In the genomic region with DNA sequence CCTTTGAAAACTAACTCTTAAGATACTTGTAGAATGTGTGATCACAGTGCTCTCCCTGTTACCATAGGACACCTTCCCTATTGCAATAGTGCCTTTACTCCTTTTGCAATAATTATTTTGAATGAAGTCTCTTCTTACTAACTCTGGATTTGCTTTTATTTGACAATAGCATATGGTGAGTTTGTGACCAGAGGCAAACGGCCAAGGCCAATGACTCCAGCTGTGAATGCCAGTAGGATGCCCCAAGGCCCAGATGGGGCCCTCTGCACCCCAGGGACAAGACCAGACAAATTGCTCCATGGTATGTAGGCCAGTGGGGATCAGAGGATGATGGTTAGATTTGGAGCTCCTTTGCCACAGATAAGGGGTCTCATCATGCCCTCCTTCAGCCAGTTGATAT, we compare ENCODE assay signal across 24 cellular contexts.
"Had no signal": no experiment of that assay in that cellular context is flagged by ENCODE, and none has a peak within 500 bp of the region (broad histone marks: within the 10 kb centered on the region; RNA-seq: fewer than 3 reads in every experiment).

No MANE protein-coding gene starts in this region.

- H3K79me2 ChIP-seq: parathyroid adenoma had no signal

- H3K27ac ChIP-seq: left ventricle myocardium inferior, parathyroid adenoma, psoas muscle, sigmoid colon, suprapubic skin, tibial nerve, VCaP had no signal

- H3K4me1 ChIP-seq: left ventricle myocardium inferior, parathyroid adenoma, psoas muscle, sigmoid colon, suprapubic skin, tibial nerve had no signal

- H3K36me3 Mint-ChIP-seq: activated naive CD4-positive, alpha-beta T cell treated with anti-CD3 and anti-CD28 coated beads, Interleukin-2, amount 10 ng/mL, durations not matched to agents 7 days and 5 days; activated naive CD8-positive, alpha-beta T cell treated with anti-CD3 and anti-CD28 coated beads, Interleukin-2, amount 10 ng/mL, durations not matched to agents 7 days and 5 days; naive B cell; stimulated activated naive B cell treated with anti-CD40 and anti-IgM and Interleukin-4, amounts not matched to agents 10 μg/mL and 1 μg/mL and 100 μg/mL, for 72 hours had no signal

- H3K9me3 Mint-ChIP-seq: activated naive CD4-positive, alpha-beta T cell treated with anti-CD3 and anti-CD28 coated beads, Interleukin-2, amount 10 ng/mL, durations not matched to agents 7 days and 5 days; activated naive CD8-positive, alpha-beta T cell treated with anti-CD3 and anti-CD28 coated beads, Interleukin-2, amount 10 ng/mL, durations not matched to agents 7 days and 5 days; endodermal cell; nephron progenitor cell; stimulated activated naive B cell treated with anti-CD40 and anti-IgM and Interleukin-4, amounts not matched to agents 10 μg/mL and 1 μg/mL and 100 μg/mL, for 72 hours had no signal

- H3K4me3 Mint-ChIP-seq: activated naive CD4-positive, alpha-beta T cell treated with anti-CD3 and anti-CD28 coated beads, Interleukin-2, amount 10 ng/mL, durations not matched to agents 7 days and 5 days; activated naive CD8-positive, alpha-beta T cell treated with anti-CD3 and anti-CD28 coated beads, Interleukin-2, amount 10 ng/mL, durations not matched to agents 7 days and 5 days; endodermal cell; naive B cell; nephron progenitor cell; stimulated activated naive B cell treated with anti-CD40 and anti-IgM and Interleukin-4, amounts not matched to agents 10 μg/mL and 1 μg/mL and 100 μg/mL, for 72 hours had no signal

- H3K27me3 Mint-ChIP-seq: activated naive CD4-positive, alpha-beta T cell treated with anti-CD3 and anti-CD28 coated beads, Interleukin-2, amount 10 ng/mL, durations not matched to agents 7 days and 5 days; activated naive CD8-positive, alpha-beta T cell treated with anti-CD3 and anti-CD28 coated beads, Interleukin-2, amount 10 ng/mL, durations not matched to agents 7 days and 5 days; naive B cell; stimulated activated naive B cell treated with anti-CD40 and anti-IgM and Interleukin-4, amounts not matched to agents 10 μg/mL and 1 μg/mL and 100 μg/mL, for 72 hours had no signal

- H2AFZ ChIP-seq: parathyroid adenoma had no signal

- DNase-seq: activated CD4-positive, alpha-beta T cell treated with anti-CD3 and anti-CD28 coated beads for 48 hours; activated CD4-positive, alpha-beta T cell treated with anti-CD3 and anti-CD28 coated beads, Interleukin-2, amount 50 U/mL, for 48 hours; activated CD8-positive, alpha-beta memory T cell treated with anti-CD3 and anti-CD28 coated beads for 24 hours; activated effector memory CD4-positive, alpha-beta T cell treated with anti-CD3 and anti-CD28 coated beads, Interleukin-2, amount 50 U/mL, for 16 hours; activated naive CD4-positive, alpha-beta T cell treated with anti-CD3 and anti-CD28 coated beads, Interleukin-2, amount 10 ng/mL, durations not matched to agents 7 days and 5 days; activated naive CD8-positive, alpha-beta T cell treated with anti-CD3 and anti-CD28 coated beads, Interleukin-2, amount 10 ng/mL, durations not matched to agents 7 days and 5 days; amniotic stem cell; caudate nucleus; endodermal cell; glutamatergic neuron; left ventricle myocardium inferior; naive B cell; nephron progenitor cell; psoas muscle; sigmoid colon; stimulated activated CD4-positive, alpha-beta T cell treated with anti-CD3 and anti-CD28 coated beads, Interleukin-15, amount 100 ng/mL, for 24 hours; stimulated activated CD4-positive, alpha-beta T cell treated with anti-CD3 and anti-CD28 coated beads, Interleukin-2, amount 100 ng/mL, for 24 hours; stimulated activated naive B cell treated with anti-CD40 and anti-IgM and Interleukin-4, amounts not matched to agents 10 μg/mL and 1 μg/mL and 100 μg/mL, for 72 hours had no signal

- H3K9me3 ChIP-seq: left ventricle myocardium inferior, psoas muscle, sigmoid colon, suprapubic skin, tibial nerve had no signal

- H3K9ac ChIP-seq: parathyroid adenoma had no signal

- H3K27ac Mint-ChIP-seq: activated naive CD4-positive, alpha-beta T cell treated with anti-CD3 and anti-CD28 coated beads, Interleukin-2, amount 10 ng/mL, durations not matched to agents 7 days and 5 days; activated naive CD8-positive, alpha-beta T cell treated with anti-CD3 and anti-CD28 coated beads, Interleukin-2, amount 10 ng/mL, durations not matched to agents 7 days and 5 days; endodermal cell; naive B cell; nephron progenitor cell; stimulated activated naive B cell treated with anti-CD40 and anti-IgM and Interleukin-4, amounts not matched to agents 10 μg/mL and 1 μg/mL and 100 μg/mL, for 72 hours had no signal

- H3K36me3 ChIP-seq: left ventricle myocardium inferior, sigmoid colon, suprapubic skin, tibial nerve had no signal

- ATAC-seq: activated CD4-positive, CD25-positive, alpha-beta regulatory T cell treated with anti-CD3 and anti-CD28 coated beads, Interleukin-2, amount 50 U/mL, for 24 hours; esophagus mucosa; psoas muscle; stimulated activated naive B cell treated with anti-CD40 and anti-IgM and Interleukin-4, amounts not matched to agents 10 μg/mL and 1 μg/mL and 100 μg/mL, for 72 hours had no signal

- H3K4me1 Mint-ChIP-seq: activated naive CD4-positive, alpha-beta T cell treated with anti-CD3 and anti-CD28 coated beads, Interleukin-2, amount 10 ng/mL, durations not matched to agents 7 days and 5 days; activated naive CD8-positive, alpha-beta T cell treated with anti-CD3 and anti-CD28 coated beads, Interleukin-2, amount 10 ng/mL, durations not matched to agents 7 days and 5 days; endodermal cell; naive B cell; nephron progenitor cell; stimulated activated naive B cell treated with anti-CD40 and anti-IgM and Interleukin-4, amounts not matched to agents 10 μg/mL and 1 μg/mL and 100 μg/mL, for 72 hours had no signal

- H3K4me3 ChIP-seq: left ventricle myocardium inferior, psoas muscle, sigmoid colon, suprapubic skin, tibial nerve had no signal

- H3K27me3 ChIP-seq: sigmoid colon, suprapubic skin, tibial nerve had no signal
